ENCODE assay signal across 1 cellular context in genomic region chr2:86216577-86217555, GRCh38.
A peak's percentile ranks its signal among the peaks of the same experiment; 100 is the strongest.
TF ChIP-seq lines count a peak whose summit lies in the region.

No MANE protein-coding gene starts in this region.

TF ChIP-seq in K562, 482 proteins besides CTCF, POLR2A, EP300 and RAD21 (continued from another document and continues in another):
- TF ChIP-seq ZNF668 (CRISPR knock-in tag; IDR thresholded peaks at IDR 0.05) (no peak), RREB1 (CRISPR knock-in tag; IDR thresholded peaks at IDR 0.05) (no peak), RAD51 (IDR thresholded peaks at IDR 0.05; ENCODE audit: borderline replicate concordance, low read depth) (peak; percentile 64), ZNF143 (CRISPR knock-in tag; IDR thresholded peaks at IDR 0.05) (no peak), CXXC5 (CRISPR knock-in tag; IDR thresholded peaks at IDR 0.05) (peak; percentile 28; the same call in 1 of the 2 replicates), MEF2A (IDR thresholded peaks at IDR 0.05; ENCODE audit: control insufficient read depth, low read depth, low read length) (no peak), POLR2B (IDR thresholded peaks at IDR 0.05; ENCODE audit: low read depth, partially characterized antibody) (no peak), ZNF311 (CRISPR knock-in tag; IDR thresholded peaks at IDR 0.05) (no peak), MXI1 (IDR thresholded peaks at IDR 0.05; ENCODE audit: low read depth, low read length) (no peak), TSHZ1 (CRISPR knock-in tag; IDR thresholded peaks at IDR 0.05) (no peak), SAFB (IDR thresholded peaks at IDR 0.05; ENCODE audit: borderline replicate concordance, low read depth, low read length) (no peak), CREB1 (IDR thresholded peaks at IDR 0.05) (no peak), CREB1 (CRISPR knock-in tag; IDR thresholded peaks at IDR 0.05) (no peak), ARHGAP35 (IDR thresholded peaks at IDR 0.05; ENCODE audit: partially characterized antibody) (no peak), BRD9 (IDR thresholded peaks at IDR 0.05; ENCODE audit: low read depth, partially characterized antibody) (no peak), ZNF263 (CRISPR knock-in tag; IDR thresholded peaks at IDR 0.05; ENCODE audit: borderline replicate concordance) (no peak), ZNF253 (CRISPR knock-in tag; conservative IDR thresholded peaks at IDR 0.05) (no peak), CBX2 (IDR thresholded peaks at IDR 0.05; ENCODE audit: insufficient read depth, low read length, poor library complexity, severe bottlenecking) (no peak), POLR2G (IDR thresholded peaks at IDR 0.05; ENCODE audit: low read depth, low read length) (no peak), ZKSCAN8 (CRISPR knock-in tag; IDR thresholded peaks at IDR 0.05) (no peak), ZNF655 (CRISPR knock-in tag; IDR thresholded peaks at IDR 0.05) (no peak), ZNF184 (CRISPR knock-in tag; IDR thresholded peaks at IDR 0.05) (no peak), RBM34 (IDR thresholded peaks at IDR 0.05; ENCODE audit: borderline replicate concordance, insufficient read depth, low read length) (no peak), ZNF146 (CRISPR knock-in tag; IDR thresholded peaks at IDR 0.05; ENCODE audit: unreplicated experiment) (no peak), ZNF274 (IDR thresholded peaks at IDR 0.05; ENCODE audit: borderline replicate concordance, low read depth, low read length) (no peak), HIVEP1 (CRISPR knock-in tag; IDR thresholded peaks at IDR 0.05) (no peak), BRF1 (IDR thresholded peaks at IDR 0.05; ENCODE audit: borderline replicate concordance, extremely low read depth, insufficient read length) (no peak), GABPB1 (CRISPR knock-in tag; IDR thresholded peaks at IDR 0.05) (no peak), ZNF445 (CRISPR knock-in tag; IDR thresholded peaks at IDR 0.05; ENCODE audit: low read depth) (no peak), MTA2 (IDR thresholded peaks at IDR 0.05; ENCODE audit: low read depth) (peak; percentile 52), PTRF (tag; IDR thresholded peaks at IDR 0.05) (no peak), ZKSCAN1 (IDR thresholded peaks at IDR 0.05; ENCODE audit: low read depth, low read length) (no peak), RBFOX2 (IDR thresholded peaks at IDR 0.05; ENCODE audit: low read depth, low read length) (no peak), ZNF224 (CRISPR knock-in tag; IDR thresholded peaks at IDR 0.05) (no peak), KDM5B (IDR thresholded peaks at IDR 0.05; ENCODE audit: insufficient replicate concordance, low read depth, low read length) (no peak), NFIX (CRISPR knock-in tag; IDR thresholded peaks at IDR 0.05; ENCODE audit: low read depth) (no peak), SFPQ (IDR thresholded peaks at IDR 0.05; ENCODE audit: low read depth, low read length) (no peak), CBX1 (IDR thresholded peaks at IDR 0.05; ENCODE audit: low read depth) (no peak), BCL6 (CRISPR knock-in tag; IDR thresholded peaks at IDR 0.05) (no peak), CHD1 (IDR thresholded peaks at IDR 0.05; ENCODE audit: low read length) (no peak), KLF6 (CRISPR knock-in tag; IDR thresholded peaks at IDR 0.05; ENCODE audit: borderline replicate concordance) (no peak), NCOR1 (IDR thresholded peaks at IDR 0.05) (peak; percentile 76), ZBTB7A (IDR thresholded peaks at IDR 0.05; ENCODE audit: borderline replicate concordance, control insufficient read depth, low read depth, low read length) (no peak), PHF8 (IDR thresholded peaks at IDR 0.05; ENCODE audit: borderline replicate concordance, low read length) (peak; percentile 23; the same call in 1 of the 2 replicates), BCLAF1 (IDR thresholded peaks at IDR 0.05; ENCODE audit: borderline replicate concordance in 1 of 2, control insufficient read depth in 1 of 2, low read depth in 2 of 2, low read length in 1 of 2) (no peak), ATF3 (IDR thresholded peaks at IDR 0.05) (peak; percentile 33), ATF3 (CRISPR knock-in tag; conservative IDR thresholded peaks at IDR 0.05) (no peak), ZNF699 (CRISPR knock-in tag; IDR thresholded peaks at IDR 0.05; ENCODE audit: insufficient replicate concordance) (no peak), ZFP91 (CRISPR knock-in tag; IDR thresholded peaks at IDR 0.05) (0 out of 2 replicates have a peak, but pooled peaks have one; percentile 26), NFIC (IDR thresholded peaks at IDR 0.05) (0 out of 2 replicates have a peak, but pooled peaks have one; percentile 41), HOXB6 (CRISPR knock-in tag; IDR thresholded peaks at IDR 0.05; ENCODE audit: borderline replicate concordance) (no peak)
